ENCODE assay signal across 8 cellular contexts in the genomic region with DNA sequence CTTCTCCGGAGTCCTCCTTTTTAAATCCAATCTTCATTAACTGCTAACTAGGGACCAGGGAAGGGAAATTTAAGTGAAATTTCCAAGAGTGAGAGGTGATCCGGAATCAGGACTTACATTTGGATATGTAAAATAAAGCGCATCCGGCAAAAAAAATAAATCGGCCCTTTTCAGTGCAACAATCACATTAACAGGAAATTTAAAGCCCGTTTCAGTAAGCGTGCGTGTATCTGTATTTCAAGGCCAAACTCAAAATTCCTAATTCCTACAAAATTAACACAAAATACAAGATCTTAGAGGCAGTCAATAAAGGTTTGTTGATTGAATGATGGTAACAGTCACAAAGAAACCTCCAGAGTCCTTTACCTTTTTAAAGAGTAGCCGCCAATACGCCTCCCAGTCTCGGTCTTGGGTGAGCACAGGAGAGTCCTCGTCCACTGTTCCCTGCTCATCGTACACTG. TPM values are rescaled to one million over a fixed set of nuclear protein-coding genes. Genes with fewer than 3 reads are reported as not detected.
DNase-seq lines count a peak whose midpoint lies in the region; ATAC-seq and TF ChIP-seq lines count a peak whose summit lies in the region.

No MANE protein-coding gene starts in this region.

- H3K36me3 ChIP-seq in SJSA1, result peaks cover 79% of the 10 kb centered on the region
- H3K36me3 ChIP-seq in rectal smooth muscle tissue (ENCODE audit: control insufficient read depth, insufficient read depth, low read length), result peaks cover 11% of the 10 kb centered on the region

- DNase-seq in SJSA1 (ENCODE audit: low read depth in 1 of 2, low spot score in 2 of 2) (peak in 1 of 2 experiments; percentile 19), fibroblast of mammary gland (ENCODE audit: low read depth) (no peak), SHP77 treated with DMSO at 0.1 percent for 48 hours (lab: John Stamatoyannopoulos, UW) (no peak), GDM1 (lab: John Stamatoyannopoulos, UW) (no peak)

- ATAC-seq in GM18519 (IDR thresholded peaks at IDR 0.05; ENCODE audit: low FRiP score, unreplicated experiment) (peak; percentile 19), GM19023 (IDR thresholded peaks at IDR 0.05; ENCODE audit: unreplicated experiment) (no peak), HG03108 (IDR thresholded peaks at IDR 0.05; ENCODE audit: unreplicated experiment) (no peak)

- no peaks in the 10 kb centered on the region for H3K9me3 ChIP-seq in SJSA1 (replicated peaks)

- H3K4me3 ChIP-seq in SJSA1, result peak overlapping the region; percentile 85
- H3K4me3 ChIP-seq in fibroblast of mammary gland (ENCODE audit: control insufficient read depth, low read depth, low read length), result peak overlapping the region; percentile 88
- H3K4me3 ChIP-seq in rectal smooth muscle tissue (ENCODE audit: low read length), result peak overlapping the region; percentile 95

- H3K27me3 ChIP-seq in SJSA1 (replicated peaks), result no peaks in the 10 kb centered on the region
- H3K27me3 ChIP-seq in rectal smooth muscle tissue (ENCODE audit: control insufficient read depth, insufficient read depth, low read length), result no peaks in the 10 kb centered on the region

- H3K9ac ChIP-seq in rectal smooth muscle tissue (ENCODE audit: low read length), result peak overlapping the region; percentile 68

- peak overlapping the region; percentile 87 for H3K27ac ChIP-seq in SJSA1
- H3K27ac ChIP-seq in rectal smooth muscle tissue (ENCODE audit: low read depth, low read length), result peak overlapping the region; percentile 63

- no peak for TF ChIP-seq CTCF in fibroblast of mammary gland (conservative IDR thresholded peaks at IDR 0.05; ENCODE audit: control insufficient read depth, insufficient read depth, low read depth, low read length)

- peaks cover 17% of the 10 kb centered on the region for H3K4me1 ChIP-seq in SJSA1 (replicated peaks)
- H3K4me1 ChIP-seq in rectal smooth muscle tissue (ENCODE audit: control insufficient read depth, insufficient read depth, low read length), result peaks cover 8% of the 10 kb centered on the region

RNA-seq across cellular contexts. Expression of a gene that starts 0.7 kb away (rescaled TPM):
- total RNA-seq in SJSA1 (2014; rRNA removed; shearing (Covaris generic)), result 85.5 and 106 TPM in 2 replicates

RNA-seq across cellular contexts. Expression of a gene that starts 6.1 kb away (rescaled TPM):
- 63.8 and 79.0 TPM in 2 replicates for total RNA-seq in SJSA1 (2014; rRNA removed; shearing (Covaris generic))
